ENCODE assay signal across 9 cellular contexts in the genomic region with DNA sequence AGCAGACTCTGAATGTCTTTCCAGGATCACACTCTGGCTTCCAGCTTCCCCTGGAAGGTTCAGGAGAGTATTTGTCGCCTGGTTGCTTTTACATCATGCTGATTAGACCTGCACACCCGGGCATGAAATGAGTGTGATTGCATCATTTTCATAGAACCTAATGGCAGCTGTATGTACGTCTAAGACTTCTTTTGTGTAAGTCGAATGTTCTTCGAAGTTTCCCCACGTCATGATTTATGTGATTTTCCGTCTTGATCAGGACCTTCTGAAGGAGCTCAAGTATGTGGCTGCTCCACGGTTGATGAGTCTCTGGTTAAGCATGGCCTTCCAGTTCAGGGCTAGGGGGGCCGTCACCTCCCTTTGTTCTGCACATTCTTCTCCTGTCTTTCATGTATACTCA. TPM values are rescaled to one million over a fixed set of nuclear protein-coding genes. Genes with fewer than 3 reads are reported as not detected.
DNase-seq lines count a peak whose midpoint lies in the region; ATAC-seq and TF ChIP-seq lines count a peak whose summit lies in the region.
"Had no signal": no experiment of that assay in that cellular context is flagged by ENCODE, and none has a peak within 500 bp of the region (broad histone marks: within the 10 kb centered on the region; RNA-seq: fewer than 3 reads in every experiment).

No MANE protein-coding gene starts in this region.

- peaks cover 40% of the 10 kb centered on the region for H3K36me3 Mint-ChIP-seq in activated CD4-positive, alpha-beta memory T cell treated with anti-CD3 and anti-CD28 coated beads, Interleukin-2, amount 10 ng/mL, durations not matched to agents 7 days and 5 days (ENCODE audit: low read depth)
- H3K36me3 Mint-ChIP-seq in immature natural killer cell: peaks cover 0 to 5% (median 0%) of the 10 kb centered on the region in 3 donors

- H3K9ac ChIP-seq in subcutaneous abdominal adipose tissue (ENCODE audit: low read length in 5 of 5): peak overlapping the region in 1 of 5 donors; percentile 7

- H3K27me3 ChIP-seq in left ventricle myocardium inferior (ENCODE audit: low read depth) (no peaks in the 10 kb centered on the region), heart left ventricle (no peaks in the 10 kb centered on the region), subcutaneous abdominal adipose tissue (ENCODE audit: control insufficient read depth in 5 of 5, insufficient read depth in 4 of 5, low read length in 5 of 5) (no peaks in the 10 kb centered on the region)

- H3K27me3 Mint-ChIP-seq in activated CD4-positive, alpha-beta memory T cell treated with anti-CD3 and anti-CD28 coated beads, Interleukin-2, amount 10 ng/mL, durations not matched to agents 7 days and 5 days: no peaks in the 10 kb centered on the region
- H3K27me3 Mint-ChIP-seq in immature natural killer cell (ENCODE audit: low read depth in 3 of 3): peaks cover 1 to 6% (median 2%) of the 10 kb centered on the region in 3 donors

- POLR2A ChIA-PET in activated CD4-positive, alpha-beta memory T cell treated with anti-CD3 and anti-CD28 coated beads, Interleukin-2, amount 10 ng/mL, durations not matched to agents 7 days and 5 days (lab: Charles Lee): interaction anchor here (0.7 to 4.0 kb wide), 4 partner anchors 11 to 95 kb away, joined by 3 to 20 read pairs (median 8); a partner anchor contains a TSS

- peak overlapping the region; percentile 24 for H3K27ac ChIP-seq in left ventricle myocardium inferior (replicated peaks)
- H3K27ac ChIP-seq in heart left ventricle: peak overlapping the region in 1 of 12 donors; percentile 21
- H3K27ac ChIP-seq in subcutaneous abdominal adipose tissue (ENCODE audit: low read depth, low read length): peak overlapping the region; percentile 19

- ATAC-seq in heart left ventricle (no peak), HG03025 (IDR thresholded peaks at IDR 0.05; ENCODE audit: low FRiP score, unreplicated experiment) (no peak), GM18505 (IDR thresholded peaks at IDR 0.05; ENCODE audit: unreplicated experiment) (no peak)

- peaks cover 64% of the 10 kb centered on the region for H3K4me1 Mint-ChIP-seq in activated CD4-positive, alpha-beta memory T cell treated with anti-CD3 and anti-CD28 coated beads, Interleukin-2, amount 10 ng/mL, durations not matched to agents 7 days and 5 days
- peaks cover 78 to 91% of the 10 kb centered on the region in 2 donors for H3K4me1 Mint-ChIP-seq in immature natural killer cell

- intact Hi-C loops in left ventricle myocardium inferior (cut with micrococcal nuclease): no loop called here
- intact Hi-C loops in heart left ventricle (cut with DNase I): loop anchor here in 5 of 10 donors (5.0 to 10.0 kb wide), 3 partner anchors 84 to 96 kb away; a partner anchor contains a TSS

- H3K4me3 Mint-ChIP-seq in activated CD4-positive, alpha-beta memory T cell treated with anti-CD3 and anti-CD28 coated beads, Interleukin-2, amount 10 ng/mL, durations not matched to agents 7 days and 5 days: no peak overlapping the region
- H3K4me3 Mint-ChIP-seq in immature natural killer cell: peak overlapping the region; percentile 21 to 69 (median 48)

- H3K4me1 ChIP-seq in left ventricle myocardium inferior (peaks cover 97% of the 10 kb centered on the region), heart left ventricle (peaks cover 10 to 87% (median 75%) of the 10 kb centered on the region in 12 donors), subcutaneous abdominal adipose tissue (ENCODE audit: control insufficient read depth in 5 of 5, insufficient read depth in 5 of 5, low read length in 5 of 5) (peaks cover 7 to 78% (median 75%) of the 10 kb centered on the region in 5 donors)

- H3K9me3 Mint-ChIP-seq in activated CD4-positive, alpha-beta memory T cell treated with anti-CD3 and anti-CD28 coated beads, Interleukin-2, amount 10 ng/mL, durations not matched to agents 7 days and 5 days: no peaks in the 10 kb centered on the region
- no peaks in the 10 kb centered on the region for H3K9me3 Mint-ChIP-seq in immature natural killer cell

- peaks cover 18% of the 10 kb centered on the region for H3K36me3 ChIP-seq in left ventricle myocardium inferior
- peaks cover 0 to 68% (median 30%) of the 10 kb centered on the region in 9 donors for H3K36me3 ChIP-seq in heart left ventricle
- peaks cover 0 to 21% (median 6%) of the 10 kb centered on the region in 5 donors for H3K36me3 ChIP-seq in subcutaneous abdominal adipose tissue (ENCODE audit: control insufficient read depth in 5 of 5, insufficient read depth in 5 of 5, low read length in 5 of 5)

- CTCF ChIA-PET in activated CD4-positive, alpha-beta memory T cell treated with anti-CD3 and anti-CD28 coated beads, Interleukin-2, amount 10 ng/mL, durations not matched to agents 7 days and 5 days (lab: Charles Lee): interaction anchor here (0.8 to 2.7 kb wide), 7 partner anchors 10 to 324 kb away, joined by 3 to 15 read pairs (median 3); no protein-coding TSS in a partner anchor

- 51 to 59% (median 57%) methylated on average over 9 of the region's 9 CpGs for WGBS in heart left ventricle, 4 donors

- DNase-seq in left ventricle myocardium inferior: no peak
- DNase-seq in heart left ventricle: no peak
- DNase-seq in activated CD4-positive, alpha-beta memory T cell treated with anti-CD3 and anti-CD28 coated beads, Interleukin-2, amount 10 ng/mL, durations not matched to agents 7 days and 5 days: no peak
- no peak for DNase-seq in immature natural killer cell
- no peak for DNase-seq in EL
- DNase-seq: cortex of kidney had no signal

- TF ChIP-seq POLR2A in heart left ventricle (IDR thresholded peaks at IDR 0.05) (no peak), GM18505 (IDR thresholded peaks at IDR 0.05; ENCODE audit: borderline replicate concordance, extremely low read depth, insufficient read depth, insufficient read length) (no peak)

- H3K4me3 ChIP-seq in left ventricle myocardium inferior (no peak overlapping the region), heart left ventricle (no peak overlapping the region), subcutaneous abdominal adipose tissue (ENCODE audit: low read depth in 1 of 5, low read length in 5 of 5) (peak overlapping the region in 1 of 5 donors; percentile 0)

- no peaks in the 10 kb centered on the region for H3K9me3 ChIP-seq in left ventricle myocardium inferior (replicated peaks)
- no peaks in the 10 kb centered on the region for H3K9me3 ChIP-seq in heart left ventricle
- H3K9me3 ChIP-seq in subcutaneous abdominal adipose tissue (ENCODE audit: control insufficient read depth in 5 of 5, low read length in 5 of 5): no peaks in the 10 kb centered on the region

- no peak for TF ChIP-seq CTCF in left ventricle myocardium inferior (IDR thresholded peaks at IDR 0.05; ENCODE audit: borderline replicate concordance)
- TF ChIP-seq CTCF in heart left ventricle (IDR thresholded peaks at IDR 0.05): no peak

- H3K27ac Mint-ChIP-seq in activated CD4-positive, alpha-beta memory T cell treated with anti-CD3 and anti-CD28 coated beads, Interleukin-2, amount 10 ng/mL, durations not matched to agents 7 days and 5 days: peak overlapping the region; percentile 64
- peak overlapping the region; percentile 24 to 84 (median 65) for H3K27ac Mint-ChIP-seq in immature natural killer cell

RNA-seq across cellular contexts. Expression of a gene that starts 4.5 kb away (rescaled TPM):
- total RNA-seq in left ventricle myocardium inferior: 159 TPM
- 100 to 1,000 TPM; 166 to 216 (median 196) TPM for total RNA-seq in heart left ventricle
- polyA plus RNA-seq in heart left ventricle: 100 to 1,000 TPM in 1 of 2 donors, 10 to 100 TPM in 1; 89.0 to 255 TPM
- total RNA-seq in activated CD4-positive, alpha-beta memory T cell treated with anti-CD3 and anti-CD28 coated beads, Interleukin-2, amount 10 ng/mL, durations not matched to agents 7 days and 5 days: 100 to 1,000 TPM; 295 to 320 TPM
- 100 to 1,000 TPM; 177 to 278 (median 246) TPM for polyA plus RNA-seq in immature natural killer cell

RNA-seq across cellular contexts. Expression of a gene that starts 31.2 kb away (rescaled TPM):
- total RNA-seq in left ventricle myocardium inferior (2.4 TPM), heart left ventricle (10 to 100 TPM in 1 of 9 donors, 1 to 10 TPM in 8; 1.0 to 20.8 (median 1.5) TPM)
- polyA plus RNA-seq in heart left ventricle (1 to 10 TPM; 1.7 to 2.9 TPM), immature natural killer cell (100 to 1,000 TPM; 231 to 266 (median 256) TPM)
- 10 to 100 TPM; 31.1 to 32.5 TPM for total RNA-seq in activated CD4-positive, alpha-beta memory T cell treated with anti-CD3 and anti-CD28 coated beads, Interleukin-2, amount 10 ng/mL, durations not matched to agents 7 days and 5 days
